In the genomic region with DNA sequence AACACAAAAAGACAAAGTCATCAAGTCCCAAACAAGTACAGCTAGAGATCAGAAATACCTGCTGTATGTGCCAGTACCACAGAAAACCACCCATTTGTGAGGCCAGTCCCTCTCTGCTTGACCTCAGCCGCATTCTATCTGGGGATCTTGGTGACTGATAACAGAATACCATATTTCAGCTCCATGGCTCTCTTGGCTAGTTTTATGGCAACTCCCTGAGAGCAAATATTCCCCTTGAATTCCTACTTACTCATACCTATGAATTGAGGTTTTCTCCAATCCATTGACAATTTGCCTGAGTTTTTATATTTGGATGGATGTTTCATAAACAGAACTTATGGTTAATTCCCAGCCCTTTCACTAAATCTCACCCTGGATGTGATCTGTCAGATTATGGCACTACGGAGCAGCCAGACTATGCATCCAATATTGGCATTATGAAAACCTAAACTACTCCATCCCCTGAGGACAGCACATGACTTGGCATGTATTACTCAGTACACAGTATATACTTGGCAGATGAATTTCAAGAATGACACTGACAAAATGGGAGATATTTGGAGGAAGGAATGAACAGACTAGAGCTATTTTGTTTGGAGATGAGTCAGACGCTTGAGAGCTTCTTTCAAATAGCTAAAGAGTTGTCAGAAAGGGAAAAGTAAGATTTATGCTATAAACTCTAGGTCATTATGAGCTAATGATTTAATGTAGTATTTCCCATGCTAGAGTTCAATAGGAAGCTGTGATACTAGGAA, we compare ENCODE assay signal across 8 cellular contexts.
DNase-seq lines count a peak whose midpoint lies in the region; ATAC-seq and TF ChIP-seq lines count a peak whose summit lies in the region.

No MANE protein-coding gene starts in this region.

- no peaks in the 10 kb centered on the region for H3K9me3 Mint-ChIP-seq in nephron progenitor cell

- TF ChIP-seq CTCF in AG10803 (conservative IDR thresholded peaks at IDR 0.05; ENCODE audit: low read length) (no peak), epithelial cell of esophagus (IDR thresholded peaks at IDR 0.05; ENCODE audit: insufficient read depth, low read depth, low read length, missing control alignments) (no peak), nephron progenitor cell (IDR thresholded peaks at IDR 0.05) (no peak)

- H3K36me3 Mint-ChIP-seq in nephron progenitor cell (ENCODE audit: low read depth): peaks cover 11% of the 10 kb centered on the region

- ATAC-seq in GM21447 (IDR thresholded peaks at IDR 0.05; ENCODE audit: unreplicated experiment): peak; percentile 41

- no peak overlapping the region for H3K27ac Mint-ChIP-seq in nephron progenitor cell

- DNase-seq in AG10803 (ENCODE audit: low read depth) (peak; percentile 85), HT1080 (ENCODE audit: low read depth) (peak; percentile 78), epithelial cell of esophagus (ENCODE audit: low read depth) (peak; percentile 80), DMS79 (lab: John Stamatoyannopoulos, UW) (no peak), nephron progenitor cell (no peak), HuH-7 (ENCODE audit: low spot score) (no peak), GDM1 (lab: John Stamatoyannopoulos, UW) (no peak)

- H3K4me3 ChIP-seq in AG10803 (ENCODE audit: low read length) (no peak overlapping the region), epithelial cell of esophagus (ENCODE audit: low read length) (no peak overlapping the region)

- no peak overlapping the region for H3K4me3 Mint-ChIP-seq in nephron progenitor cell

- no peaks in the 10 kb centered on the region for H3K27me3 Mint-ChIP-seq in nephron progenitor cell (ENCODE audit: low read depth, poor library complexity)

- H3K4me1 Mint-ChIP-seq in nephron progenitor cell: peaks cover 6% of the 10 kb centered on the region

Comparison
In these comparisons a context has a peak if more than half of its experiments do, and no peak if none do; other contexts are left out.
1. DNase-seq: peak in AG10803 (single experiment), HT1080 (single experiment) and epithelial cell of esophagus (single experiment); none in DMS79 (single experiment), nephron progenitor cell (single experiment), HuH-7 (single experiment) and GDM1 (single experiment).